In genomic region chr22:29769723-29770321, GRCh38 we compare ENCODE assay signal across 1 cellular context.
TF ChIP-seq lines count a peak whose summit lies in the region.

No MANE protein-coding gene starts in this region.

TF ChIP-seq in HepG2, 621 proteins besides CTCF, POLR2A, EP300 and RAD21 (continued from another document and continues in another):
- TF ChIP-seq ZNF615 (CRISPR knock-in tag; IDR thresholded peaks at IDR 0.05; ENCODE audit: borderline replicate concordance) (no peak), ZNF784 (CRISPR knock-in tag; IDR thresholded peaks at IDR 0.05; ENCODE audit: borderline replicate concordance) (0 out of 2 replicates have a peak, but pooled peaks have one; percentile 27), CBX2 (IDR thresholded peaks at IDR 0.05; ENCODE audit: low read depth, low read length) (no peak), CBX2 (CRISPR knock-in tag; IDR thresholded peaks at IDR 0.05; ENCODE audit: low read depth) (no peak), SSRP1 (CRISPR knock-in tag; IDR thresholded peaks at IDR 0.05) (no peak), KMT2A (CRISPR knock-in tag; IDR thresholded peaks at IDR 0.05) (no peak), TCF7L2 (IDR thresholded peaks at IDR 0.05; ENCODE audit: low read depth, low read length) (peak; percentile 83), HOXA7 (CRISPR knock-in tag; IDR thresholded peaks at IDR 0.05) (no peak), TBX2 (CRISPR knock-in tag; IDR thresholded peaks at IDR 0.05; ENCODE audit: borderline replicate concordance) (peak; percentile 83), HNRNPK (IDR thresholded peaks at IDR 0.05; ENCODE audit: low read depth, low read length, poor library complexity, severe bottlenecking) (no peak), SCMH1 (CRISPR knock-in tag; IDR thresholded peaks at IDR 0.05; ENCODE audit: borderline replicate concordance) (no peak), ZKSCAN1 (IDR thresholded peaks at IDR 0.05; ENCODE audit: low read length) (no peak), POGK (CRISPR knock-in tag; conservative IDR thresholded peaks at IDR 0.05) (0 out of 2 replicates have a peak, but pooled peaks have one; percentile 19), NFAT5 (CRISPR knock-in tag; IDR thresholded peaks at IDR 0.05) (no peak), ATF4 (CRISPR knock-in tag; IDR thresholded peaks at IDR 0.05) (0 out of 4 replicates have a peak, but pooled peaks of 1 of the 2 experiments have one; percentile 14), CREB1 (IDR thresholded peaks at IDR 0.05) (no peak), CREB1 (CRISPR knock-in tag; IDR thresholded peaks at IDR 0.05) (no peak), ZBTB20 (CRISPR knock-in tag; IDR thresholded peaks at IDR 0.05; ENCODE audit: borderline replicate concordance, low read depth) (no peak), EZH2 (conservative IDR thresholded peaks at IDR 0.05; ENCODE audit: low read depth, low read length) (no peak), RCOR2 (CRISPR knock-in tag; IDR thresholded peaks at IDR 0.05) (peak; percentile 78), TEAD3 (CRISPR knock-in tag; optimal IDR thresholded peaks at IDR 0.05; ENCODE audit: borderline replicate concordance) (peak; percentile 78), GABPB1 (CRISPR knock-in tag; IDR thresholded peaks at IDR 0.05) (no peak), MZF1 (CRISPR knock-in tag; IDR thresholded peaks at IDR 0.05; ENCODE audit: borderline replicate concordance) (no peak), TMF1 (CRISPR knock-in tag; IDR thresholded peaks at IDR 0.05; ENCODE audit: low read depth) (no peak), ZNF564 (CRISPR knock-in tag; IDR thresholded peaks at IDR 0.05) (no peak), HOXA9 (CRISPR knock-in tag; IDR thresholded peaks at IDR 0.05; ENCODE audit: borderline replicate concordance) (no peak), SMYD3 (CRISPR knock-in tag; IDR thresholded peaks at IDR 0.05) (0 out of 2 replicates have a peak, but pooled peaks have one; percentile 18), ZMYM4 (CRISPR knock-in tag; IDR thresholded peaks at IDR 0.05) (no peak; the same call in 1 of the 2 replicates), ZC3H4 (CRISPR knock-in tag; IDR thresholded peaks at IDR 0.05; ENCODE audit: borderline replicate concordance) (no peak), LCORL (IDR thresholded peaks at IDR 0.05) (peak; percentile 26; the same call in 1 of the 2 replicates), LCORL (CRISPR knock-in tag; IDR thresholded peaks at IDR 0.05) (peak; percentile 41; the same call in 1 of the 2 replicates), E2F2 (CRISPR knock-in tag; IDR thresholded peaks at IDR 0.05; ENCODE audit: borderline replicate concordance) (no peak), MBNL3 (CRISPR knock-in tag; conservative IDR thresholded peaks at IDR 0.05) (no peak), ZNF614 (CRISPR knock-in tag; IDR thresholded peaks at IDR 0.05; ENCODE audit: borderline replicate concordance) (peak; percentile 87), NCOR1 (IDR thresholded peaks at IDR 0.05; ENCODE audit: borderline replicate concordance, low read length) (no peak; the same call in 1 of the 2 replicates), NR2F2 (IDR thresholded peaks at IDR 0.05; ENCODE audit: borderline replicate concordance, low read depth) (peak; percentile 57; the same call in 1 of the 2 replicates), ZSCAN29 (CRISPR knock-in tag; conservative IDR thresholded peaks at IDR 0.05) (0 out of 2 replicates have a peak, but pooled peaks have one; percentile 67), MED1 (CRISPR knock-in tag; IDR thresholded peaks at IDR 0.05) (peak; percentile 75), ZNF629 (CRISPR knock-in tag; conservative IDR thresholded peaks at IDR 0.05) (no peak), CREBL2 (CRISPR knock-in tag; IDR thresholded peaks at IDR 0.05; ENCODE audit: borderline replicate concordance) (no peak), BRD4 (CRISPR knock-in tag; IDR thresholded peaks at IDR 0.05) (no peak), ZNF224 (CRISPR knock-in tag; IDR thresholded peaks at IDR 0.05) (no peak), JUN (CRISPR knock-in tag; IDR thresholded peaks at IDR 0.05) (no peak)
- TF ChIP-seq, protein P1, sequence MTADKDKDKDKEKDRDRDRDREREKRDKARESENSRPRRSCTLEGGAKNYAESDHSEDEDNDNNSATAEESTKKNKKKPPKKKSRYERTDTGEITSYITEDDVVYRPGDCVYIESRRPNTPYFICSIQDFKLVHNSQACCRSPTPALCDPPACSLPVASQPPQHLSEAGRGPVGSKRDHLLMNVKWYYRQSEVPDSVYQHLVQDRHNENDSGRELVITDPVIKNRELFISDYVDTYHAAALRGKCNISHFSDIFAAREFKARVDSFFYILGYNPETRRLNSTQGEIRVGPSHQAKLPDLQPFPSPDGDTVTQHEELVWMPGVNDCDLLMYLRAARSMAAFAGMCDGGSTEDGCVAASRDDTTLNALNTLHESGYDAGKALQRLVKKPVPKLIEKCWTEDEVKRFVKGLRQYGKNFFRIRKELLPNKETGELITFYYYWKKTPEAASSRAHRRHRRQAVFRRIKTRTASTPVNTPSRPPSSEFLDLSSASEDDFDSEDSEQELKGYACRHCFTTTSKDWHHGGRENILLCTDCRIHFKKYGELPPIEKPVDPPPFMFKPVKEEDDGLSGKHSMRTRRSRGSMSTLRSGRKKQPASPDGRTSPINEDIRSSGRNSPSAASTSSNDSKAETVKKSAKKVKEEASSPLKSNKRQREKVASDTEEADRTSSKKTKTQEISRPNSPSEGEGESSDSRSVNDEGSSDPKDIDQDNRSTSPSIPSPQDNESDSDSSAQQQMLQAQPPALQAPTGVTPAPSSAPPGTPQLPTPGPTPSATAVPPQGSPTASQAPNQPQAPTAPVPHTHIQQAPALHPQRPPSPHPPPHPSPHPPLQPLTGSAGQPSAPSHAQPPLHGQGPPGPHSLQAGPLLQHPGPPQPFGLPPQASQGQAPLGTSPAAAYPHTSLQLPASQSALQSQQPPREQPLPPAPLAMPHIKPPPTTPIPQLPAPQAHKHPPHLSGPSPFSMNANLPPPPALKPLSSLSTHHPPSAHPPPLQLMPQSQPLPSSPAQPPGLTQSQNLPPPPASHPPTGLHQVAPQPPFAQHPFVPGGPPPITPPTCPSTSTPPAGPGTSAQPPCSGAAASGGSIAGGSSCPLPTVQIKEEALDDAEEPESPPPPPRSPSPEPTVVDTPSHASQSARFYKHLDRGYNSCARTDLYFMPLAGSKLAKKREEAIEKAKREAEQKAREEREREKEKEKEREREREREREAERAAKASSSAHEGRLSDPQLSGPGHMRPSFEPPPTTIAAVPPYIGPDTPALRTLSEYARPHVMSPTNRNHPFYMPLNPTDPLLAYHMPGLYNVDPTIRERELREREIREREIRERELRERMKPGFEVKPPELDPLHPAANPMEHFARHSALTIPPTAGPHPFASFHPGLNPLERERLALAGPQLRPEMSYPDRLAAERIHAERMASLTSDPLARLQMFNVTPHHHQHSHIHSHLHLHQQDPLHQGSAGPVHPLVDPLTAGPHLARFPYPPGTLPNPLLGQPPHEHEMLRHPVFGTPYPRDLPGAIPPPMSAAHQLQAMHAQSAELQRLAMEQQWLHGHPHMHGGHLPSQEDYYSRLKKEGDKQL (CRISPR knock-in tag; IDR thresholded peaks at IDR 0.05; ENCODE audit: low read depth): peak; percentile 77
- TF ChIP-seq, protein P2, sequence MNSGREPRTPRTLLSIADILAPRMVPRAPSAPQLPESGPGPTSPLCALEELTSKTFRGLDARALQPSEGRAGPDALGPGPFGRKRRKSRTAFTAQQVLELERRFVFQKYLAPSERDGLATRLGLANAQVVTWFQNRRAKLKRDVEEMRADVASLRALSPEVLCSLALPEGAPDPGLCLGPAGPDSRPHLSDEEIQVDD (CRISPR knock-in tag; IDR thresholded peaks at IDR 0.05; ENCODE audit: borderline replicate concordance): no peak
- TF ChIP-seq, protein P3, sequence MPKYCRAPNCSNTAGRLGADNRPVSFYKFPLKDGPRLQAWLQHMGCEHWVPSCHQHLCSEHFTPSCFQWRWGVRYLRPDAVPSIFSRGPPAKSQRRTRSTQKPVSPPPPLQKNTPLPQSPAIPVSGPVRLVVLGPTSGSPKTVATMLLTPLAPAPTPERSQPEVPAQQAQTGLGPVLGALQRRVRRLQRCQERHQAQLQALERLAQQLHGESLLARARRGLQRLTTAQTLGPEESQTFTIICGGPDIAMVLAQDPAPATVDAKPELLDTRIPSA (CRISPR knock-in tag; IDR thresholded peaks at IDR 0.05; ENCODE audit: borderline replicate concordance): no peak
- TF ChIP-seq, protein P4, sequence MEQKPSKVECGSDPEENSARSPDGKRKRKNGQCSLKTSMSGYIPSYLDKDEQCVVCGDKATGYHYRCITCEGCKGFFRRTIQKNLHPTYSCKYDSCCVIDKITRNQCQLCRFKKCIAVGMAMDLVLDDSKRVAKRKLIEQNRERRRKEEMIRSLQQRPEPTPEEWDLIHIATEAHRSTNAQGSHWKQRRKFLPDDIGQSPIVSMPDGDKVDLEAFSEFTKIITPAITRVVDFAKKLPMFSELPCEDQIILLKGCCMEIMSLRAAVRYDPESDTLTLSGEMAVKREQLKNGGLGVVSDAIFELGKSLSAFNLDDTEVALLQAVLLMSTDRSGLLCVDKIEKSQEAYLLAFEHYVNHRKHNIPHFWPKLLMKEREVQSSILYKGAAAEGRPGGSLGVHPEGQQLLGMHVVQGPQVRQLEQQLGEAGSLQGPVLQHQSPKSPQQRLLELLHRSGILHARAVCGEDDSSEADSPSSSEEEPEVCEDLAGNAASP (CRISPR knock-in tag; IDR thresholded peaks at IDR 0.05; ENCODE audit: borderline replicate concordance): peak; percentile 58; the same call in 1 of the 2 replicates
